4 cellular contexts compared by ENCODE assay signal in genomic region chr14:98598576-98598975, GRCh38.
"Had no signal": no experiment of that assay in that cellular context is flagged by ENCODE, and none has a peak within 500 bp of the region (broad histone marks: within the 10 kb centered on the region; RNA-seq: fewer than 3 reads in every experiment).

No MANE protein-coding gene starts in this region.

- H2AFZ ChIP-seq: GM23338 had no signal

- DNase-seq: H9, HCEC 1CT, IMR-90 had no signal

- H3K4me2 ChIP-seq: GM23338 had no signal

- H3K4me3 ChIP-seq: GM23338 had no signal
